ENCODE assay signal across 8 cellular contexts in the genomic region with DNA sequence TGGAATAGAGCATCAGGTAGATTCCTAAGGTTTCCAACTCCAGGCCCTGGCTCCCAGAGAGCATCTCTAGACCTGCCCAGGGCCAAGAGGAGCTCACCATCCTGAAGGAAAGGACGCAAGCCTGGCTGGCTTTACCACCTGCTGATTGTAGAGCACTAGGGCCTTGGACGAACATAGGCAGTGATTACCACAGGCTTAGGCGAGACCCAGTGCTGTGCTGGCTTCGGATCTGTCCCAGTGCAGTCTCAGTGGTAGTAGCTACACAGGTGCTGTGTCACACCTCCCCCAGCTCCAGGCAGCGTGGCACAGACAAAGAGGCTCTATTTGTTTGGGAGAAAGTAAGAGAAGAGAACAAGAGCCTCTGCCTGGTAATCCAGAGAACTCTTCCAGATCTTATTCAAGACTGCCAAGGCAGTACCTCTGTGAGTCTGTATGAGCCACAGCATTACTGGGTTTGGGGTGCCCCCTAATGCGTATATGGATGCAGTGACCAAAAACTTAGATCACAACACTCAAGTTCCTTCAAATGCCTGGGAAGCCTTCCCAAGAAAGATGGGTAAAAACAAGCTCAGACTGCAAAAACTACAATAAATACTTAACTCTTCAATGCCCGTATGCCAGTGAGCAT. TPM values are rescaled to one million over a fixed set of nuclear protein-coding genes. Genes with fewer than 3 reads are reported as not detected.
DNase-seq lines count a peak whose midpoint lies in the region; ATAC-seq lines count a peak whose summit lies in the region.

No MANE protein-coding gene starts in this region.

- DNase-seq in T follicular helper cell (ENCODE audit: low read depth) (peak; percentile 36), sciatic nerve (ENCODE audit: low spot score) (peak; percentile 56), H7 (no peak), A172 (ENCODE audit: low spot score) (no peak)
- peak; percentile 39 to 47 (median 47) for DNase-seq in effector memory CD8-positive, alpha-beta T cell

- intact Hi-C loops in sciatic nerve (cut with DNase I), result loop anchor here (5.0 kb wide), 1 partner anchor 37 kb away; no protein-coding TSS in a partner anchor

- H3K4me1 Mint-ChIP-seq in effector memory CD8-positive, alpha-beta T cell (ENCODE audit: low read depth in 2 of 2), result peaks cover 7% of the 10 kb centered on the region in 2 donors

- peak overlapping the region; percentile 46 to 59 for H3K27ac Mint-ChIP-seq in effector memory CD8-positive, alpha-beta T cell

- H3K36me3 Mint-ChIP-seq in effector memory CD8-positive, alpha-beta T cell (ENCODE audit: insufficient read depth), result peaks cover 11% of the 10 kb centered on the region

- H3K9me3 Mint-ChIP-seq in effector memory CD8-positive, alpha-beta T cell, result no peaks in the 10 kb centered on the region

- peaks cover 10 to 11% of the 10 kb centered on the region in 2 donors for H3K27me3 Mint-ChIP-seq in effector memory CD8-positive, alpha-beta T cell

- no peak overlapping the region for H3K4me3 Mint-ChIP-seq in effector memory CD8-positive, alpha-beta T cell

- no peak overlapping the region for H3K4me3 ChIP-seq in H7 (ENCODE audit: insufficient read depth, low read depth, low read length)

- ATAC-seq in GM19452 (IDR thresholded peaks at IDR 0.05; ENCODE audit: unreplicated experiment), result peak; percentile 56
- ATAC-seq in effector memory CD8-positive, alpha-beta T cell (replicated peaks), result peak; percentile 84
- ATAC-seq in sciatic nerve, result peak; percentile 66
- no peak for ATAC-seq in HG03095 (IDR thresholded peaks at IDR 0.05; ENCODE audit: unreplicated experiment)
- no peak for ATAC-seq in GM18502 (IDR thresholded peaks at IDR 0.05; ENCODE audit: poor library complexity, unreplicated experiment)

- no peaks in the 10 kb centered on the region for H3K36me3 ChIP-seq in H7 (replicated peaks; ENCODE audit: control insufficient read depth, insufficient read depth, low read length)

- H3K27me3 ChIP-seq in H7 (ENCODE audit: control insufficient read depth, insufficient read depth, low read length), result no peaks in the 10 kb centered on the region

RNA-seq across cellular contexts. Expression of a gene that starts 25.4 kb away (rescaled TPM):
- total RNA-seq in sciatic nerve, result 20.2 TPM
- 0.14 and 3.4 TPM in 2 replicates for total RNA-seq in H7 (2014; rRNA removed; shearing (Covaris generic))
- total RNA-seq in A172 (2014; rRNA removed; shearing (Covaris generic)), result 3.8 and 7.7 TPM in 2 replicates

RNA-seq across cellular contexts. Expression of a gene that starts 43.1 kb away (rescaled TPM):
- total RNA-seq in sciatic nerve, result 10.7 TPM
- total RNA-seq in H7 (2014; rRNA removed; shearing (Covaris generic)), result 60.7 and 64.8 TPM in 2 replicates
- total RNA-seq in A172 (2014; rRNA removed; shearing (Covaris generic)), result 32.7 and 37.0 TPM in 2 replicates

Comparison
In these comparisons a context has a peak if more than half of its experiments do, and no peak if none do; other contexts are left out.
1. ATAC-seq: peak in GM19452 (single experiment), effector memory CD8-positive, alpha-beta T cell (single experiment) and sciatic nerve (single experiment); none in HG03095 (single experiment) and GM18502 (single experiment).
2. DNase-seq: peak in T follicular helper cell (single experiment), effector memory CD8-positive, alpha-beta T cell (3 of 3) and sciatic nerve (single experiment); none in H7 (single experiment) and A172 (single experiment).